In the genomic region with DNA sequence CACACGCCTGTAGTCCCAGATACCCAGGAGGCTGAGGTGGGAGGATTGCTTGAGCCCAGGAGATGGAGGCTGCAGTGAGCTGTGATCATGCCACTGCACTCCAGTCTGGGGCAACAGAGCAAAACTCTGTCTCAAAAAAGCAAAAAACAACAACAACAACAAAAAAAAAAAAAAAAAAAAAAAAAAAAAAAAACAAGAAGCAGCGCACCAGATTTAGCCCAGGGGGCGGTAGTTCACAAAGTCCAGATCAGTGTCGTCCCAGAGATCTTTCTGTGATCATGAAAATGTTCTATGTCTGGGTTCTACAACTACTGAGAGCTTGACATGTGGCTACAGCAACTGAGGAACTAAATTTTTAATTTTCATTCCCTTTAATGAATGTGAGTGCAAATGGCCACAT, we compare ENCODE assay signal across 12 cellular contexts. TPM values are rescaled to one million over a fixed set of nuclear protein-coding genes. Genes with fewer than 3 reads are reported as not detected.
DNase-seq lines count a peak whose midpoint lies in the region; ATAC-seq, FAIRE-seq and TF ChIP-seq lines count a peak whose summit lies in the region.
"Had no signal": no experiment of that assay in that cellular context is flagged by ENCODE, and none has a peak within 500 bp of the region (broad histone marks: within the 10 kb centered on the region; RNA-seq: fewer than 3 reads in every experiment).

No MANE protein-coding gene starts in this region.

- H3K9me3 ChIP-seq in adipocyte (ENCODE audit: control insufficient read depth, low read length) (no peaks in the 10 kb centered on the region), keratinocyte (ENCODE audit: control insufficient read depth, low read depth, low read length) (peaks cover 3% of the 10 kb centered on the region)

- no peaks in the 10 kb centered on the region for H3K4me1 ChIP-seq in adipocyte (ENCODE audit: control insufficient read depth, insufficient read depth, low read length)
- H3K4me1 ChIP-seq in keratinocyte (ENCODE audit: control insufficient read depth, extremely low read depth, insufficient read depth, low read length) = peaks cover 4% of the 10 kb centered on the region

- TF ChIP-seq CTCF in C4-2B (conservative IDR thresholded peaks at IDR 0.05) (peak; percentile 51), keratinocyte (optimal IDR thresholded peaks at IDR 0.05 in 1 of 3, IDR thresholded peaks at IDR 0.05 in 1 of 3, conservative IDR thresholded peaks at IDR 0.05 in 1 of 3; ENCODE audit: extremely low read depth in 1 of 3, insufficient read depth in 2 of 3, low read length in 3 of 3) (peak; percentile 22 to 41 (median 33)), dorsolateral prefrontal cortex (IDR thresholded peaks at IDR 0.05 in 54 of 56, conservative IDR thresholded peaks at IDR 0.05 in 2 of 56; ENCODE audit: low read depth in 1 of 56, partially characterized antibody in 56 of 56) (peak in 6 of 56 donors; percentile 8 to 24 (median 12))

- DNase-seq in H7 (peak; percentile 47), adipocyte (ENCODE audit: low read depth) (peak; percentile 1), keratinocyte (ENCODE audit: low read depth, low spot score) (no peak), NCI-H446 treated with DMSO at 0.1 percent for 48 hours (lab: John Stamatoyannopoulos, UW) (no peak), dorsolateral prefrontal cortex (no peak), NCI-H510A treated with DMSO at 0.1 percent for 48 hours (lab: John Stamatoyannopoulos, UW) (no peak)
- DNase-seq: activated CD4-positive, alpha-beta T cell treated with anti-CD3 and anti-CD28 coated beads for 36 hours; hippocampal formation; NCI-H510A had no signal

- H3K79me2 ChIP-seq in keratinocyte (ENCODE audit: control insufficient read depth, insufficient read depth, low read length) = no peaks in the 10 kb centered on the region

- H3K9me1 ChIP-seq in keratinocyte (ENCODE audit: control insufficient read depth, extremely low read depth, insufficient read depth, low read length) = no peaks in the 10 kb centered on the region

- H3K36me3 ChIP-seq in H7 (replicated peaks; ENCODE audit: control insufficient read depth, insufficient read depth, low read length) = no peaks in the 10 kb centered on the region
- no peaks in the 10 kb centered on the region for H3K36me3 ChIP-seq in adipocyte (ENCODE audit: control insufficient read depth, insufficient read depth, low read length, severe bottlenecking)
- H3K36me3 ChIP-seq in keratinocyte (ENCODE audit: control insufficient read depth in 2 of 2, extremely low read depth in 1 of 2, insufficient read depth in 2 of 2, low read length in 2 of 2) = peaks cover 9 to 32% of the 10 kb centered on the region in 2 experiments

- H4K20me1 ChIP-seq in keratinocyte (ENCODE audit: control insufficient read depth, extremely low read depth, insufficient read depth, low read length) = no peaks in the 10 kb centered on the region

- H3K4me3 ChIP-seq in H7 (ENCODE audit: insufficient read depth, low read depth, low read length) (no peak overlapping the region), adipocyte (ENCODE audit: low read length) (no peak overlapping the region), keratinocyte (ENCODE audit: control insufficient read depth in 2 of 3, extremely low read depth in 1 of 3, insufficient read depth in 2 of 3, low read depth in 1 of 3, low read length in 3 of 3) (no peak overlapping the region), dorsolateral prefrontal cortex (no peak overlapping the region)

- H2AFZ ChIP-seq in keratinocyte (ENCODE audit: control insufficient read depth, low read length) = no peak overlapping the region

- H3K27ac ChIP-seq in C4-2B (no peak overlapping the region), keratinocyte (ENCODE audit: control insufficient read depth, insufficient read depth, low read length) (no peak overlapping the region), dorsolateral prefrontal cortex (no peak overlapping the region)
- H3K27ac ChIP-seq: HL-60 had no signal

- FAIRE-seq in keratinocyte (lab: Jason Lieb, UNC) = no peak

- peaks cover 2% of the 10 kb centered on the region; the same call in 1 of the 2 replicates for H3K27me3 ChIP-seq in H7 (ENCODE audit: control insufficient read depth, insufficient read depth, low read length)
- no peaks in the 10 kb centered on the region for H3K27me3 ChIP-seq in adipocyte (replicated peaks; ENCODE audit: control insufficient read depth, insufficient read depth, low read length)
- no peaks in the 10 kb centered on the region for H3K27me3 ChIP-seq in keratinocyte (ENCODE audit: control insufficient read depth, extremely low read depth, insufficient read depth, low read length)
- H3K27me3 ChIP-seq in dorsolateral prefrontal cortex = peaks cover 0 to 7% (median 0%) of the 10 kb centered on the region in 45 donors

- intact Hi-C loops in dorsolateral prefrontal cortex (cut with DNase I) = no loop called here

- H3K4me2 ChIP-seq in keratinocyte (ENCODE audit: control insufficient read depth, extremely low read depth, insufficient read depth, low read depth, low read length) = no peak overlapping the region

- dilution Hi-C loops in keratinocyte (cut with MboI; ENCODE audit: extremely low pct_ligation_motif_present, low sequenced_read_pairs) = no loop called here

- ATAC-seq in activated CD4-positive, CD25-positive, alpha-beta regulatory T cell treated with anti-CD3 and anti-CD28 coated beads, Interleukin-2, amount 50 U/mL, for 24 hours = no peak
- ATAC-seq: activated CD4-positive, alpha-beta T cell treated with anti-CD3 and anti-CD28 coated beads for 36 hours had no signal

- no peak overlapping the region for H3K9ac ChIP-seq in adipocyte (ENCODE audit: low read length)
- no peak overlapping the region for H3K9ac ChIP-seq in keratinocyte (ENCODE audit: control insufficient read depth, extremely low read depth, insufficient read depth, low read length)

RNA-seq across cellular contexts. Expression of a gene that starts 27.4 kb away (rescaled TPM):
- total RNA-seq in H7 (2014; rRNA removed; shearing (Covaris generic)) = not detected in 2 replicates
- polyA plus RNA-seq in keratinocyte = 88.1 to 106 TPM (median 92.7 TPM) in 3 replicates
- polyA plus RNA-seq in keratinocyte (2011; ENCODE audit: low read depth) = 4.3 TPM
- polyA plus RNA-seq in keratinocyte (2011; cell fraction: cytosol; rRNA removed) = 43.4 and 69.9 TPM in 2 replicates
- 69.3 and 78.3 TPM in 2 replicates for polyA plus RNA-seq in keratinocyte (2011; cell fraction: nucleus; rRNA removed)
- 2.6 and 66.4 TPM in 2 replicates for polyA plus RNA-seq in keratinocyte (2012; ENCODE audit: low replicate concordance)
- 64.4 to 108 TPM (median 102 TPM) in 3 replicates for polyA minus RNA-seq in keratinocyte
- polyA minus RNA-seq in keratinocyte (2011; cell fraction: cytosol; rRNA and poly(A)+ RNA removed) = 64.5 TPM
- polyA minus RNA-seq in keratinocyte (2011; cell fraction: nucleus; rRNA and poly(A)+ RNA removed) = 56.6 and 108 TPM in 2 replicates
- 10 to 100 TPM in 6 of 120 experiments, 1 to 10 TPM in 114; 1.4 to 49.9 (median 4.3) TPM for total RNA-seq in dorsolateral prefrontal cortex

RNA-seq across cellular contexts. Expression of a gene that starts 50.8 kb away (rescaled TPM):
- total RNA-seq in H7 (2014; rRNA removed; shearing (Covaris generic)) = 1.00 and 2.5 TPM in 2 replicates
- not detected in 3 replicates for polyA plus RNA-seq in keratinocyte
- not detected for polyA plus RNA-seq in keratinocyte (2011; ENCODE audit: low read depth)
- polyA plus RNA-seq in keratinocyte (2011; cell fraction: cytosol; rRNA removed) = not detected in 2 replicates
- polyA plus RNA-seq in keratinocyte (2011; cell fraction: nucleus; rRNA removed) = not detected in 2 replicates
- 0.42 TPM in 1 of 2 replicates, not detected in the other for polyA plus RNA-seq in keratinocyte (2012; ENCODE audit: low replicate concordance)
- not detected in 3 replicates for polyA minus RNA-seq in keratinocyte
- polyA minus RNA-seq in keratinocyte (2011; cell fraction: cytosol; rRNA and poly(A)+ RNA removed) = not detected
- not detected in 2 replicates for polyA minus RNA-seq in keratinocyte (2011; cell fraction: nucleus; rRNA and poly(A)+ RNA removed)
- 100 to 1,000 TPM in 1 of 120 experiments, 10 to 100 TPM in 119; 24.5 to 108 (median 51.0) TPM for total RNA-seq in dorsolateral prefrontal cortex

Comparison
In these comparisons a context has a peak if more than half of its experiments do, and no peak if none do; other contexts are left out.
1. DNase-seq: peak in H7 (single experiment) and adipocyte (single experiment); none in keratinocyte (single experiment), NCI-H446 treated with DMSO at 0.1 percent for 48 hours (single experiment), dorsolateral prefrontal cortex (0 of 10) and NCI-H510A treated with DMSO at 0.1 percent for 48 hours (single experiment).